In the genomic region with DNA sequence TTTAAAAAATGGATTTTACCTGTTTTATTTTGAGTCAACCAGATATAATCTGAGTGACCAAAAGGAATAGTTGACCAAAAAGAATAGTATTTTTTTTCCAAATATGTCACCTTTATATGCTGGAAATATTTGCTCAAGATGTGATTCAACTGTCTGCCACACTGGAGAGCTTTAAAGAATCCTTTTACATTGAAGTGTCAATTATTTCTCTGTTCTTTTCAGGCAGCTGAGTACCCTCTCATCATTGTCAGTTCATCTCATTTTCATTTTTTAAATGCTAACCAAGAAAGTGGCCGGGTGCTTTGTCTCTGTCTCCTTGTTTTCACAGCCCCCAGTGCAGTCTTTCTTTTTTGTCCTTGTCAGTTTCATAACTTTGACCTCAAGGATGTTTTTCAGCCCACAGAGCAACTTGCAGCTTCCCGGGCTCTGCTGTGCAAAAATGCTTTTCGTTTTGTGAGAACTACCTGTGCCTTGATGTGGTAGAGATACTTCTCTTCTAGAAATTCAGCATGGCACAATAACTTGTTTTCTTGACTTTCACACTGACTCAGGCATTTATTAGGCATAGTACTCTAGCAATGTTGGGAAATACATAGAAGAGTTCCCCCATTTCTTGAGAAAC, we compare ENCODE assay signal across 13 cellular contexts. TPM values are rescaled to one million over a fixed set of nuclear protein-coding genes. Genes with fewer than 3 reads are reported as not detected.
A peak's percentile ranks its signal among the peaks of the same experiment; 100 is the strongest.
DNase-seq lines count a peak whose midpoint lies in the region; ATAC-seq and TF ChIP-seq lines count a peak whose summit lies in the region.
"Had no signal": no experiment of that assay in that cellular context is flagged by ENCODE, and none has a peak within 500 bp of the region (broad histone marks: within the 10 kb centered on the region; RNA-seq: fewer than 3 reads in every experiment).

No MANE protein-coding gene starts in this region.

- H3K27me3 Mint-ChIP-seq in activated naive CD8-positive, alpha-beta T cell: no peaks in the 10 kb centered on the region
- H3K27me3 Mint-ChIP-seq: central memory CD8-positive, alpha-beta T cell had no signal

- H3K4me3 ChIP-seq in Peyer's patch (no peak overlapping the region), foreskin fibroblast (ENCODE audit: low read depth in 1 of 2, low read length in 2 of 2) (no peak overlapping the region)
- H3K4me3 ChIP-seq: lung, MG63 had no signal

- H3K9me3 Mint-ChIP-seq in activated naive CD8-positive, alpha-beta T cell (ENCODE audit: low read depth): no peaks in the 10 kb centered on the region
- H3K9me3 Mint-ChIP-seq: central memory CD8-positive, alpha-beta T cell had no signal

- no peak for TF ChIP-seq POLR2A in Peyer's patch (IDR thresholded peaks at IDR 0.05)

- peak overlapping the region; percentile 67 for H3K4me3 Mint-ChIP-seq in activated naive CD8-positive, alpha-beta T cell
- H3K4me3 Mint-ChIP-seq: central memory CD8-positive, alpha-beta T cell had no signal

- H3K27ac Mint-ChIP-seq in activated naive CD8-positive, alpha-beta T cell: peak overlapping the region; percentile 84

- H3K27ac ChIP-seq in Peyer's patch: no peak overlapping the region

- H3K36me3 ChIP-seq in Peyer's patch: no peaks in the 10 kb centered on the region
- H3K36me3 ChIP-seq: MG63 had no signal

- H3K27me3 ChIP-seq in Peyer's patch: no peaks in the 10 kb centered on the region
- H3K27me3 ChIP-seq: MG63 had no signal

- TF ChIP-seq CTCF in Peyer's patch (IDR thresholded peaks at IDR 0.05) (no peak), foreskin fibroblast (IDR thresholded peaks at IDR 0.05; ENCODE audit: low read depth, low read length) (no peak)

- H3K36me3 Mint-ChIP-seq in activated naive CD8-positive, alpha-beta T cell: peaks cover 2% of the 10 kb centered on the region

- DNase-seq in Peyer's patch: no peak
- no peak for DNase-seq in NCI-H526 treated with DMSO at 0.1 percent for 48 hours (lab: John Stamatoyannopoulos, UW)
- no peak for DNase-seq in foreskin fibroblast
- DNase-seq: COR-L47, MG63 had no signal

- H3K9me3 ChIP-seq in Peyer's patch: no peaks in the 10 kb centered on the region
- H3K9me3 ChIP-seq: MG63 had no signal

- H3K4me1 ChIP-seq in Peyer's patch: no peaks in the 10 kb centered on the region

- ATAC-seq in GM18498 (IDR thresholded peaks at IDR 0.05; ENCODE audit: unreplicated experiment): peak; percentile 69
- ATAC-seq in GM21360 (IDR thresholded peaks at IDR 0.05; ENCODE audit: unreplicated experiment): peak; percentile 78
- peak; percentile 68 for ATAC-seq in HG03565 (IDR thresholded peaks at IDR 0.05; ENCODE audit: unreplicated experiment)
- no peak for ATAC-seq in GM19467 (IDR thresholded peaks at IDR 0.05; ENCODE audit: unreplicated experiment)
- ATAC-seq: activated CD4-positive, CD25-positive, alpha-beta regulatory T cell treated with anti-CD3 and anti-CD28 coated beads, Interleukin-2, amount 50 U/mL, for 24 hours had no signal

- H3K4me1 Mint-ChIP-seq in activated naive CD8-positive, alpha-beta T cell (ENCODE audit: low read depth): peaks cover 59% of the 10 kb centered on the region

RNA-seq across cellular contexts. Expression of a gene that starts 23.4 kb away (rescaled TPM):
- total RNA-seq in Peyer's patch: 100 to 1,000 TPM in 1 of 4 donors, 10 to 100 TPM in 3; 28.1 to 110 (median 96.7) TPM
